Comparison of ENCODE assay signal across 17 cellular contexts in genomic region chr4:151175754-151176153, GRCh38.
"Had no signal": no experiment of that assay in that cellular context is flagged by ENCODE, and none has a peak within 500 bp of the region (broad histone marks: within the 10 kb centered on the region; RNA-seq: fewer than 3 reads in every experiment).

No MANE protein-coding gene starts in this region.

- H3K9me3 ChIP-seq: heart right ventricle, right atrium auricular region, tibial nerve had no signal

- H3K4me3 ChIP-seq: coronary artery, heart right ventricle, lung, right atrium auricular region, smooth muscle cell, tibial nerve had no signal

- DNase-seq: central memory CD4-positive, alpha-beta T cell; effector CD8-positive, alpha-beta T cell; heart right ventricle; islet precursor cell; mesenchymal stem cell; midbrain; occipital lobe; posterior cingulate gyrus; stimulated activated CD4-positive, alpha-beta T cell treated with anti-CD3 and anti-CD28 coated beads, Interleukin-2, amount 100 ng/mL, for 48 hours; stimulated activated naive CD4-positive, alpha-beta T cell treated with Interleukin-2 at 50 U/mL for 16 hours had no signal

- ATAC-seq: esophagus mucosa, left lobe of liver had no signal

- H3K27me3 ChIP-seq: heart right ventricle, right atrium auricular region, tibial nerve had no signal
